ENCODE assay signal across 9 cellular contexts in the genomic region with DNA sequence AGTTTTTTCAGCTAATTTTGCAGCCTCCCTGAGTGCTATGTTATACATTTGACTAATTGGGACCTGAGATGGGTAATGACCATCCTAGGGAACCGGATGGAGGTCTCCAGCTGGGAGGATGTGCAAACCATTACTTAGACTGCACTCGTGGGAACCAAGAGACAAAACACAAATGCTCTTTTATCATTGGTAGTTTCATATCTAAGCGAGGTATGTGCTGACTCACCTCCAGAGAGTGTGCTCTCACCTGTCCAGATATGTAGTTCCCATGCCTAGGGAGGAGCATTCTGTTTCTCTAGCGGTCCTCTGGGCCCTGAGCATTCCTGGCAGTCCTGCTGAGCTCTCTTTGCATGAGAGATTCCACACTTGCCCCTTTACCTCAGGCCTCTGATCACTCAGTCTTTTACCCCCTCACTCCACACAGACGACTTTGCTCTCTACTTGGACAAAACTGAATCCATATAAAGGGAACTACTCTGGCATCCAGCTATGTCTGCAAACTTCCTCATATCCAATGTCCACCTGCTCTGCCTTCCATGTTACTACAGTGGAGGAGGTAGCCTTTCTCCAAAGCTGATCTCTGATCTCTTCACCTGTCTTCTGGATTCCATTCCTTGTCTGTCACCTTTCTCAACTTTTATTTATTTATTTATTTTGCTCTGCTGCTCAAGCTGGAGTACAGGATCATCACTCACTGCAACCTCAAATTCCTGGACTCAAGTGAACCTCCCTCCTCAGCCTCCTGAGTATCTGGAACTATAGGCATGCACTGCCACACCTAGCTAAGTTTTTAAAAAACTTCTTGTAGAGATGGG.
DNase-seq lines count a peak whose midpoint lies in the region; ATAC-seq lines count a peak whose summit lies in the region.
"Had no signal": no experiment of that assay in that cellular context is flagged by ENCODE, and none has a peak within 500 bp of the region (broad histone marks: within the 10 kb centered on the region; RNA-seq: fewer than 3 reads in every experiment).

No MANE protein-coding gene starts in this region.

- no peaks in the 10 kb centered on the region for H3K9me3 Mint-ChIP-seq in naive thymus-derived CD8-positive, alpha-beta T cell

- H3K27ac Mint-ChIP-seq in naive thymus-derived CD8-positive, alpha-beta T cell = peak overlapping the region in 1 of 10 donors; percentile 11

- ATAC-seq in GM18502 (IDR thresholded peaks at IDR 0.05; ENCODE audit: poor library complexity, unreplicated experiment) (peak; percentile 75), GM21526 (IDR thresholded peaks at IDR 0.05; ENCODE audit: low FRiP score, unreplicated experiment) (peak; percentile 64), HG03457 (IDR thresholded peaks at IDR 0.05; ENCODE audit: unreplicated experiment) (peak; percentile 64)
- no peak for ATAC-seq in naive thymus-derived CD8-positive, alpha-beta T cell
- ATAC-seq: sciatic nerve had no signal

- H3K4me1 Mint-ChIP-seq in naive thymus-derived CD8-positive, alpha-beta T cell = peaks cover 0 to 22% (median 6%) of the 10 kb centered on the region in 4 donors

- DNase-seq in glomerular visceral epithelial cell (ENCODE audit: extremely low spot score) (peak; percentile 40), anterior cingulate cortex (lab: John Stamatoyannopoulos, UW) (no peak), head of caudate nucleus (no peak), MV-4-11 (lab: John Stamatoyannopoulos, UW) (no peak)
- DNase-seq in naive thymus-derived CD8-positive, alpha-beta T cell = no peak

- no peaks in the 10 kb centered on the region for H3K27me3 Mint-ChIP-seq in naive thymus-derived CD8-positive, alpha-beta T cell

- intact Hi-C loops in head of caudate nucleus (cut with DNase I) = loop anchor here (5.0 kb wide), 1 partner anchor 100 kb away; a partner anchor contains a TSS

- POLR2A ChIA-PET in naive thymus-derived CD8-positive, alpha-beta T cell (lab: Charles Lee) = no interaction called here

- no peak overlapping the region for H3K4me3 Mint-ChIP-seq in naive thymus-derived CD8-positive, alpha-beta T cell

- H3K36me3 Mint-ChIP-seq in naive thymus-derived CD8-positive, alpha-beta T cell = peaks cover 0 to 35% (median 16%) of the 10 kb centered on the region in 3 donors

Comparison
In these comparisons a context has a peak if more than half of its experiments do, and no peak if none do; other contexts are left out.
1. ATAC-seq: peak in GM18502 (single experiment), GM21526 (single experiment) and HG03457 (single experiment); none in naive thymus-derived CD8-positive, alpha-beta T cell (0 of 2).